ENCODE assay signal across 1 cellular context in genomic region chr20:20821496-20822260, GRCh38.
TF ChIP-seq lines count a peak whose summit lies in the region.

No MANE protein-coding gene starts in this region.

TF ChIP-seq in GM12878, 131 proteins besides CTCF, POLR2A, EP300 and RAD21:
- TF ChIP-seq TCF7 (IDR thresholded peaks at IDR 0.05; ENCODE audit: borderline replicate concordance) (no peak), RAD51 (IDR thresholded peaks at IDR 0.05) (no peak), SMAD5 (IDR thresholded peaks at IDR 0.05; ENCODE audit: low read depth) (no peak), CEBPZ (IDR thresholded peaks at IDR 0.05; ENCODE audit: low read depth, low read length) (no peak), SREBF2 (IDR thresholded peaks at IDR 0.05; ENCODE audit: low read length) (no peak), SKIL (IDR thresholded peaks at IDR 0.05; ENCODE audit: low read depth, poor library complexity, severe bottlenecking) (no peak), ZSCAN29 (IDR thresholded peaks at IDR 0.05) (no peak), HSF1 (IDR thresholded peaks at IDR 0.05; ENCODE audit: low read depth, low read length) (no peak), RB1 (IDR thresholded peaks at IDR 0.05; ENCODE audit: borderline replicate concordance) (no peak), NFXL1 (IDR thresholded peaks at IDR 0.05; ENCODE audit: borderline replicate concordance) (no peak), BACH1 (IDR thresholded peaks at IDR 0.05; ENCODE audit: borderline replicate concordance) (no peak)
- TF ChIP-seq, protein P1, sequence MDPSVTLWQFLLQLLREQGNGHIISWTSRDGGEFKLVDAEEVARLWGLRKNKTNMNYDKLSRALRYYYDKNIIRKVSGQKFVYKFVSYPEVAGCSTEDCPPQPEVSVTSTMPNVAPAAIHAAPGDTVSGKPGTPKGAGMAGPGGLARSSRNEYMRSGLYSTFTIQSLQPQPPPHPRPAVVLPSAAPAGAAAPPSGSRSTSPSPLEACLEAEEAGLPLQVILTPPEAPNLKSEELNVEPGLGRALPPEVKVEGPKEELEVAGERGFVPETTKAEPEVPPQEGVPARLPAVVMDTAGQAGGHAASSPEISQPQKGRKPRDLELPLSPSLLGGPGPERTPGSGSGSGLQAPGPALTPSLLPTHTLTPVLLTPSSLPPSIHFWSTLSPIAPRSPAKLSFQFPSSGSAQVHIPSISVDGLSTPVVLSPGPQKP (IDR thresholded peaks at IDR 0.05; ENCODE audit: low read depth, low read length): no peak
- TF ChIP-seq, protein P2, sequence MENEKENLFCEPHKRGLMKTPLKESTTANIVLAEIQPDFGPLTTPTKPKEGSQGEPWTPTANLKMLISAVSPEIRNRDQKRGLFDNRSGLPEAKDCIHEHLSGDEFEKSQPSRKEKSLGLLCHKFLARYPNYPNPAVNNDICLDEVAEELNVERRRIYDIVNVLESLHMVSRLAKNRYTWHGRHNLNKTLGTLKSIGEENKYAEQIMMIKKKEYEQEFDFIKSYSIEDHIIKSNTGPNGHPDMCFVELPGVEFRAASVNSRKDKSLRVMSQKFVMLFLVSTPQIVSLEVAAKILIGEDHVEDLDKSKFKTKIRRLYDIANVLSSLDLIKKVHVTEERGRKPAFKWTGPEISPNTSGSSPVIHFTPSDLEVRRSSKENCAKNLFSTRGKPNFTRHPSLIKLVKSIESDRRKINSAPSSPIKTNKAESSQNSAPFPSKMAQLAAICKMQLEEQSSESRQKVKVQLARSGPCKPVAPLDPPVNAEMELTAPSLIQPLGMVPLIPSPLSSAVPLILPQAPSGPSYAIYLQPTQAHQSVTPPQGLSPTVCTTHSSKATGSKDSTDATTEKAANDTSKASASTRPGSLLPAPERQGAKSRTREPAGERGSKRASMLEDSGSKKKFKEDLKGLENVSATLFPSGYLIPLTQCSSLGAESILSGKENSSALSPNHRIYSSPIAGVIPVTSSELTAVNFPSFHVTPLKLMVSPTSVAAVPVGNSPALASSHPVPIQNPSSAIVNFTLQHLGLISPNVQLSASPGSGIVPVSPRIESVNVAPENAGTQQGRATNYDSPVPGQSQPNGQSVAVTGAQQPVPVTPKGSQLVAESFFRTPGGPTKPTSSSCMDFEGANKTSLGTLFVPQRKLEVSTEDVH (IDR thresholded peaks at IDR 0.05; ENCODE audit: low read depth, partially characterized antibody): no peak
TF ChIP-seq in GM12878: peak in this region for 0.
